In genomic region chr1:15296602-15297321, GRCh38 we compare ENCODE assay signal across 16 cellular contexts. TPM values are rescaled to one million over a fixed set of nuclear protein-coding genes. Genes with fewer than 3 reads are reported as not detected.
A peak's percentile ranks its signal among the peaks of the same experiment; 100 is the strongest.
DNase-seq lines count a peak whose midpoint lies in the region; ATAC-seq and TF ChIP-seq lines count a peak whose summit lies in the region.
"Had no signal": no experiment of that assay in that cellular context is flagged by ENCODE, and none has a peak within 500 bp of the region (broad histone marks: within the 10 kb centered on the region; RNA-seq: fewer than 3 reads in every experiment).

No MANE protein-coding gene starts in this region.

- H3K4me3 ChIP-seq in OCI-LY3 (ENCODE audit: low read length) (no peak overlapping the region), fibroblast of pulmonary artery (replicated peaks; ENCODE audit: low read depth, low read length) (no peak overlapping the region)
- H3K4me3 ChIP-seq: transverse colon had no signal

- peak; percentile 77 for ATAC-seq in activated naive CD8-positive, alpha-beta T cell treated with anti-CD3 and anti-CD28 coated beads, Interleukin-2, amount 50 U/mL, for 24 hours
- ATAC-seq: SK-N-SH treated with all-trans-retinoic acid at 6 μM for 48 hours had no signal

- H3K36me3 Mint-ChIP-seq in activated naive CD8-positive, alpha-beta T cell treated with anti-CD3 and anti-CD28 coated beads, Interleukin-2, amount 50 U/mL, for 24 hours (ENCODE audit: low read depth): no peaks in the 10 kb centered on the region
- H3K36me3 Mint-ChIP-seq in activated naive CD8-positive, alpha-beta T cell treated with anti-CD3 and anti-CD28 coated beads for 36 hours: no peaks in the 10 kb centered on the region

- no peaks in the 10 kb centered on the region for H3K27me3 ChIP-seq in OCI-LY3 (ENCODE audit: low read depth, low read length)
- H3K27me3 ChIP-seq: transverse colon had no signal

- H3K4me3 Mint-ChIP-seq in activated naive CD8-positive, alpha-beta T cell treated with anti-CD3 and anti-CD28 coated beads, Interleukin-2, amount 50 U/mL, for 24 hours: no peak overlapping the region
- no peak overlapping the region for H3K4me3 Mint-ChIP-seq in activated naive CD8-positive, alpha-beta T cell treated with anti-CD3 and anti-CD28 coated beads for 36 hours
- H3K4me3 Mint-ChIP-seq: activated B cell treated with CpG ODN at 0.5 μM for 24 hours had no signal

- H3K9me3 Mint-ChIP-seq in activated naive CD8-positive, alpha-beta T cell treated with anti-CD3 and anti-CD28 coated beads, Interleukin-2, amount 50 U/mL, for 24 hours: peaks cover 3% of the 10 kb centered on the region
- H3K9me3 Mint-ChIP-seq in activated naive CD8-positive, alpha-beta T cell treated with anti-CD3 and anti-CD28 coated beads for 36 hours: peaks cover 4% of the 10 kb centered on the region
- H3K9me3 Mint-ChIP-seq: activated T-helper 2 cell treated with anti-CD3 and anti-CD28 coated beads, Interferon-gamma antibody, Interleukin-2, Interleukin-4, amounts not matched to agents 10 μg/mL and 5 μg/mL and 100 μg/mL, durations not matched to agents 14 hours and 24 hours and 36 hours had no signal

- peaks cover 4% of the 10 kb centered on the region for H3K27me3 Mint-ChIP-seq in activated naive CD8-positive, alpha-beta T cell treated with anti-CD3 and anti-CD28 coated beads, Interleukin-2, amount 50 U/mL, for 24 hours
- peaks cover 3% of the 10 kb centered on the region for H3K27me3 Mint-ChIP-seq in activated naive CD8-positive, alpha-beta T cell treated with anti-CD3 and anti-CD28 coated beads for 36 hours

- no peak overlapping the region for H3K27ac ChIP-seq in OCI-LY3 (ENCODE audit: low read length)
- H3K27ac ChIP-seq: transverse colon had no signal

- peak overlapping the region; percentile 42 for H3K27ac Mint-ChIP-seq in activated naive CD8-positive, alpha-beta T cell treated with anti-CD3 and anti-CD28 coated beads, Interleukin-2, amount 50 U/mL, for 24 hours
- H3K27ac Mint-ChIP-seq in activated naive CD8-positive, alpha-beta T cell treated with anti-CD3 and anti-CD28 coated beads for 36 hours: no peak overlapping the region
- H3K27ac Mint-ChIP-seq: activated B cell treated with CpG ODN at 0.5 μM for 24 hours; activated T-helper 2 cell treated with anti-CD3 and anti-CD28 coated beads, Interferon-gamma antibody, Interleukin-2, Interleukin-4, amounts not matched to agents 10 μg/mL and 5 μg/mL and 100 μg/mL, durations not matched to agents 14 hours and 24 hours and 36 hours; progenitor cell of endocrine pancreas had no signal

- peak overlapping the region; percentile 60; the same call in 1 of the 2 replicates for H2AFZ ChIP-seq in OCI-LY3 (ENCODE audit: low read depth, low read length)

- no peak for TF ChIP-seq CTCF in OCI-LY3 (IDR thresholded peaks at IDR 0.05; ENCODE audit: low read depth, low read length)
- no peak for TF ChIP-seq CTCF in fibroblast of pulmonary artery (IDR thresholded peaks at IDR 0.05; ENCODE audit: low read length, missing control alignments)

- no peaks in the 10 kb centered on the region for H3K9me3 ChIP-seq in OCI-LY3 (ENCODE audit: insufficient read depth, low read length)

- no peaks in the 10 kb centered on the region for H3K79me2 ChIP-seq in OCI-LY3 (ENCODE audit: low read length)

- no peaks in the 10 kb centered on the region for H4K20me1 ChIP-seq in OCI-LY3 (ENCODE audit: insufficient read depth, low read length)

- no peak overlapping the region for H3K9ac ChIP-seq in OCI-LY3 (ENCODE audit: low read length)

- H3K36me3 ChIP-seq in OCI-LY3 (replicated peaks; ENCODE audit: low read depth, low read length): no peaks in the 10 kb centered on the region
- H3K36me3 ChIP-seq: transverse colon had no signal

- peaks cover 10% of the 10 kb centered on the region for H3K4me1 Mint-ChIP-seq in activated naive CD8-positive, alpha-beta T cell treated with anti-CD3 and anti-CD28 coated beads, Interleukin-2, amount 50 U/mL, for 24 hours
- peaks cover 4% of the 10 kb centered on the region for H3K4me1 Mint-ChIP-seq in activated naive CD8-positive, alpha-beta T cell treated with anti-CD3 and anti-CD28 coated beads for 36 hours
- H3K4me1 Mint-ChIP-seq: activated B cell treated with CpG ODN at 0.5 μM for 24 hours had no signal

- DNase-seq in activated naive CD8-positive, alpha-beta T cell treated with anti-CD3 and anti-CD28 coated beads, Interleukin-2, amount 50 U/mL, for 24 hours: no peak
- no peak for DNase-seq in activated naive CD8-positive, alpha-beta T cell treated with anti-CD3 and anti-CD28 coated beads for 36 hours
- DNase-seq in fibroblast of pulmonary artery (ENCODE audit: low read depth) (peak; percentile 14), iPS-NIHi7 (ENCODE audit: extremely low spot score) (no peak), NCI-H128 (lab: John Stamatoyannopoulos, UW; ENCODE audit: unreplicated experiment) (no peak), NCI-H2196 (lab: John Stamatoyannopoulos, UW; ENCODE audit: unreplicated experiment) (no peak)
- no peak for DNase-seq in stimulated activated CD4-positive, alpha-beta T cell treated with anti-CD3 and anti-CD28 coated beads, Interleukin-4, amount 100 ng/mL, for 1 hour
- DNase-seq: activated B cell treated with CpG ODN at 0.5 μM for 24 hours; NCI-H2029 treated with DMSO at 0.1 percent for 48 hours; NK-92 treated with Interleukin-12 subunit alpha and Interleukin-12 subunit beta, amount 100 ng/mL, for 24 hours; stimulated activated CD4-positive, alpha-beta T cell treated with anti-CD3 and anti-CD28 coated beads, Interleukin-15, amount 100 ng/mL, for 24 hours; transverse colon had no signal

- H3K4me1 ChIP-seq in OCI-LY3 (ENCODE audit: low read length): peaks cover 8% of the 10 kb centered on the region
- H3K4me1 ChIP-seq: transverse colon had no signal

- peak overlapping the region; percentile 14; the same call in 1 of the 2 replicates for H3K4me2 ChIP-seq in OCI-LY3 (ENCODE audit: low read length)

RNA-seq across cellular contexts. Expression of gene FHAD1, which starts 49.7 kb away (rescaled TPM):
- under 1 TPM; 0.49 to 0.70 TPM for total RNA-seq in activated naive CD8-positive, alpha-beta T cell treated with anti-CD3 and anti-CD28 coated beads for 36 hours
- total RNA-seq: activated B cell treated with CpG ODN at 0.5 μM for 24 hours; activated T-helper 2 cell treated with anti-CD3 and anti-CD28 coated beads, Interferon-gamma antibody, Interleukin-2, Interleukin-4, amounts not matched to agents 10 μg/mL and 5 μg/mL and 100 μg/mL, durations not matched to agents 14 hours and 24 hours and 36 hours had no signal
